Comparison of ENCODE assay signal across 1 cellular context in the genomic region with DNA sequence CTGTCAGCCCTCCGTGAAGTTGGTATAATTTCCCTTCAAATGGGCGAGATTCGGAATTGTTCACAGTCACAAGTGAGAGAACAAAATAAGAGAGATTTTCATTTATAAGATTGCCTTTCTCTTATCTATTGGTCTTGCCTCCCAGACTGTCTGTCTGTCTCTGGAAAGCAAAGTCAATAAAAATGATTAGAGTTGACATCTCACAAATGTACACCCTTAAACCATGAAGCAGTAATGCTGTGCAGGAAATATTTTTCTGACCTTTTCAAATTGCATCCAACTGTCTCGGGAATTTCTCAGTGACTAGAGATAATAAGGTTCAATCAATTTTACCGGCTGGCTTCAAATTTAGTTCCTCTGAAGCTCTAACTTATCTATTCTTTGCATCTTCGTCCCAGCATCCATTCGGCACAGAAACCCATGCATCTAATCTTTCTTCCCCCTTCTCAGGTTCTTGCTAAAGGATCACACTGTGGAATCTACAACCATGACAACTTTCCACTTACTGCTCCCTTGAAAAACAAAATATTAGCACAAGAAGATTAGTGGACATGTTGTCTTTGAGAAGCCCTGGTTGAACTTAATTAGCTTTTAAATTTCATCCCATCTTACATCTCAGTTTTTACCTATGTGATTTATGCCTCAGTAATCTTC.
TF ChIP-seq lines count a peak whose summit lies in the region.

No MANE protein-coding gene starts in this region.

TF ChIP-seq in H1, 55 proteins besides CTCF, POLR2A, EP300 and RAD21 (continued from another document):
- no peak for TF ChIP-seq MAFK (IDR thresholded peaks at IDR 0.05; ENCODE audit: low read depth, low read length)
- TF ChIP-seq KDM4A (IDR thresholded peaks at IDR 0.05; ENCODE audit: low read depth, low read length, severe bottlenecking): no peak
- no peak for TF ChIP-seq GTF2F1 (IDR thresholded peaks at IDR 0.05; ENCODE audit: borderline replicate concordance, low read depth, low read length)
- TF ChIP-seq POLR2AphosphoS5 (IDR thresholded peaks at IDR 0.05; ENCODE audit: low read depth, low read length): no peak
TF ChIP-seq in H1: peak in this region for 0.
